9 cellular contexts compared by ENCODE assay signal in genomic region chr2:73823916-73824523, GRCh38. TPM values are rescaled to one million over a fixed set of nuclear protein-coding genes. Genes with fewer than 3 reads are reported as not detected.
DNase-seq lines count a peak whose midpoint lies in the region; ATAC-seq and TF ChIP-seq lines count a peak whose summit lies in the region.
"Had no signal": no experiment of that assay in that cellular context is flagged by ENCODE, and none has a peak within 500 bp of the region (broad histone marks: within the 10 kb centered on the region; RNA-seq: fewer than 3 reads in every experiment).

No MANE protein-coding gene starts in this region.

- TF ChIP-seq CTCF in MM.1S (IDR thresholded peaks at IDR 0.05; ENCODE audit: low read length) (peak; percentile 71), Peyer's patch (IDR thresholded peaks at IDR 0.05) (peak; percentile 63 to 93 (median 87)), mucosa of descending colon (IDR thresholded peaks at IDR 0.05) (peak; percentile 47)

- H3K9me2 ChIP-seq in MM.1S (replicated peaks; ENCODE audit: insufficient read depth, low read length): no peaks in the 10 kb centered on the region

- H2AFZ ChIP-seq in MM.1S (ENCODE audit: low read length): no peak overlapping the region

- H3K27me3 Mint-ChIP-seq in activated T-cell treated with anti-CD3 and anti-CD28 coated beads, Interleukin-2, amount 50 U/mL, for 72 hours (ENCODE audit: low read depth): peaks cover 20% of the 10 kb centered on the region
- no peaks in the 10 kb centered on the region for H3K27me3 Mint-ChIP-seq in activated T-cell treated with anti-CD3 and anti-CD28 coated beads, Interleukin-2, amount 50 U/mL, for 24 hours

- no peak overlapping the region for H3K27ac Mint-ChIP-seq in activated T-cell treated with anti-CD3 and anti-CD28 coated beads, Interleukin-2, amount 50 U/mL, for 72 hours
- H3K27ac Mint-ChIP-seq in activated T-cell treated with anti-CD3 and anti-CD28 coated beads, Interleukin-2, amount 50 U/mL, for 24 hours: no peak overlapping the region

- ATAC-seq in activated T-cell treated with anti-CD3 and anti-CD28 coated beads, Interleukin-2, amount 50 U/mL, for 72 hours (replicated peaks in 1 of 2): no peak
- ATAC-seq in mucosa of descending colon (peak; percentile 45), HG02588 (IDR thresholded peaks at IDR 0.05; ENCODE audit: unreplicated experiment) (no peak), HG03342 (IDR thresholded peaks at IDR 0.05; ENCODE audit: unreplicated experiment) (no peak)
- ATAC-seq: stimulated activated naive CD8-positive, alpha-beta T cell treated with anti-CD3 and anti-CD28 coated beads, Interleukin-15, amount 100 ng/mL, for 72 hours had no signal

- H3K4me3 ChIP-seq in MM.1S (ENCODE audit: low read length): no peak overlapping the region
- no peak overlapping the region for H3K4me3 ChIP-seq in Peyer's patch
- H3K4me3 ChIP-seq in mucosa of descending colon: no peak overlapping the region

- H3K4me1 Mint-ChIP-seq in activated T-cell treated with anti-CD3 and anti-CD28 coated beads, Interleukin-2, amount 50 U/mL, for 72 hours (ENCODE audit: low read depth): peaks cover 58% of the 10 kb centered on the region
- H3K4me1 Mint-ChIP-seq in activated T-cell treated with anti-CD3 and anti-CD28 coated beads, Interleukin-2, amount 50 U/mL, for 24 hours (ENCODE audit: low read depth): peaks cover 48% of the 10 kb centered on the region

- H3K79me2 ChIP-seq in MM.1S (ENCODE audit: low read length): peaks cover 5% of the 10 kb centered on the region

- H3K27me3 ChIP-seq in MM.1S (replicated peaks; ENCODE audit: insufficient read depth, low read length) (no peaks in the 10 kb centered on the region), Peyer's patch (no peaks in the 10 kb centered on the region)

- no peak overlapping the region for H3K4me2 ChIP-seq in MM.1S (ENCODE audit: low read depth, low read length)

- no peaks in the 10 kb centered on the region for H3K9me3 ChIP-seq in MM.1S (replicated peaks; ENCODE audit: insufficient read depth, low read length)
- H3K9me3 ChIP-seq in Peyer's patch: no peaks in the 10 kb centered on the region
- no peaks in the 10 kb centered on the region for H3K9me3 ChIP-seq in mucosa of descending colon

- H4K20me1 ChIP-seq in MM.1S (ENCODE audit: insufficient read depth, low read length): no peaks in the 10 kb centered on the region

- H3K27ac ChIP-seq in MM.1S (ENCODE audit: low read length) (no peak overlapping the region), Peyer's patch (no peak overlapping the region)

- peak; percentile 30 to 39 for DNase-seq in activated T-cell treated with anti-CD3 and anti-CD28 coated beads, Interleukin-2, amount 50 U/mL, for 72 hours
- DNase-seq in activated T-cell treated with anti-CD3 and anti-CD28 coated beads, Interleukin-2, amount 50 U/mL, for 24 hours: no peak
- DNase-seq in MM.1S (peak; percentile 70), Peyer's patch (peak in 1 of 3 donors; percentile 55), dedifferentiated amniotic fluid mesenchymal stem cell (ENCODE audit: extremely low spot score) (peak; percentile 76), mucosa of descending colon (peak in 1 of 3 donors; percentile 49)

- H3K9ac ChIP-seq in MM.1S (ENCODE audit: low read length): no peak overlapping the region

- no peak for TF ChIP-seq POLR2A in Peyer's patch (IDR thresholded peaks at IDR 0.05)

- no peaks in the 10 kb centered on the region; the same call in 1 of the 2 replicates for H3F3A ChIP-seq in MM.1S (ENCODE audit: insufficient read depth, low read length)

- H3K4me3 Mint-ChIP-seq in activated T-cell treated with anti-CD3 and anti-CD28 coated beads, Interleukin-2, amount 50 U/mL, for 72 hours: no peak overlapping the region
- no peak overlapping the region for H3K4me3 Mint-ChIP-seq in activated T-cell treated with anti-CD3 and anti-CD28 coated beads, Interleukin-2, amount 50 U/mL, for 24 hours
- H3K4me3 Mint-ChIP-seq: stimulated activated naive CD8-positive, alpha-beta T cell treated with anti-CD3 and anti-CD28 coated beads, Interleukin-15, amount 100 ng/mL, for 72 hours had no signal

- H3K4me1 ChIP-seq in MM.1S (ENCODE audit: low read length) (peaks cover 17% of the 10 kb centered on the region), Peyer's patch (peaks cover 0 to 6% (median 2%) of the 10 kb centered on the region in 4 donors), mucosa of descending colon (ENCODE audit: low read depth) (peaks cover 4% of the 10 kb centered on the region)

- H3K36me3 ChIP-seq in MM.1S (replicated peaks; ENCODE audit: insufficient read depth, low read length): no peaks in the 10 kb centered on the region
- no peaks in the 10 kb centered on the region for H3K36me3 ChIP-seq in Peyer's patch
- no peaks in the 10 kb centered on the region for H3K36me3 ChIP-seq in mucosa of descending colon (ENCODE audit: low read depth)

- H3K9me3 Mint-ChIP-seq in activated T-cell treated with anti-CD3 and anti-CD28 coated beads, Interleukin-2, amount 50 U/mL, for 72 hours: no peaks in the 10 kb centered on the region
- H3K9me3 Mint-ChIP-seq in activated T-cell treated with anti-CD3 and anti-CD28 coated beads, Interleukin-2, amount 50 U/mL, for 24 hours: no peaks in the 10 kb centered on the region
- H3K9me3 Mint-ChIP-seq: stimulated activated naive CD8-positive, alpha-beta T cell treated with anti-CD3 and anti-CD28 coated beads, Interleukin-15, amount 100 ng/mL, for 72 hours had no signal

- H3K36me3 Mint-ChIP-seq in activated T-cell treated with anti-CD3 and anti-CD28 coated beads, Interleukin-2, amount 50 U/mL, for 72 hours (ENCODE audit: insufficient read depth in 2 of 2): no peaks in the 10 kb centered on the region
- H3K36me3 Mint-ChIP-seq in activated T-cell treated with anti-CD3 and anti-CD28 coated beads, Interleukin-2, amount 50 U/mL, for 24 hours (ENCODE audit: low read depth): peaks cover 5% of the 10 kb centered on the region

- intact Hi-C loops in mucosa of descending colon (cut with DNase I, micrococcal nuclease): no loop called here

RNA-seq across cellular contexts. Expression of gene STAMBP, which starts 4.7 kb away (rescaled TPM):
- 100 to 1,000 TPM; 101 to 107 TPM for total RNA-seq in activated T-cell treated with anti-CD3 and anti-CD28 coated beads, Interleukin-2, amount 50 U/mL, for 72 hours
- 10 to 100 TPM; 25.4 to 61.9 (median 44.3) TPM for total RNA-seq in Peyer's patch
- total RNA-seq in mucosa of descending colon: 10 to 100 TPM; 38.9 to 47.0 (median 42.5) TPM

RNA-seq across cellular contexts. Expression of gene C2orf78, which starts 40.0 kb away (rescaled TPM):
- not detected for total RNA-seq in activated T-cell treated with anti-CD3 and anti-CD28 coated beads, Interleukin-2, amount 50 U/mL, for 72 hours
- total RNA-seq in Peyer's patch (not detected), mucosa of descending colon (not detected)

RNA-seq across cellular contexts. Expression of gene DUSP11, which starts 44.1 kb away (rescaled TPM):
- total RNA-seq in activated T-cell treated with anti-CD3 and anti-CD28 coated beads, Interleukin-2, amount 50 U/mL, for 72 hours: 10 to 100 TPM; 35.1 to 35.8 TPM
- total RNA-seq in Peyer's patch (10 to 100 TPM; 25.6 to 36.3 (median 26.8) TPM), mucosa of descending colon (10 to 100 TPM; 18.5 to 22.5 (median 21.0) TPM)
